ENCODE assay signal across 12 cellular contexts in the genomic region with DNA sequence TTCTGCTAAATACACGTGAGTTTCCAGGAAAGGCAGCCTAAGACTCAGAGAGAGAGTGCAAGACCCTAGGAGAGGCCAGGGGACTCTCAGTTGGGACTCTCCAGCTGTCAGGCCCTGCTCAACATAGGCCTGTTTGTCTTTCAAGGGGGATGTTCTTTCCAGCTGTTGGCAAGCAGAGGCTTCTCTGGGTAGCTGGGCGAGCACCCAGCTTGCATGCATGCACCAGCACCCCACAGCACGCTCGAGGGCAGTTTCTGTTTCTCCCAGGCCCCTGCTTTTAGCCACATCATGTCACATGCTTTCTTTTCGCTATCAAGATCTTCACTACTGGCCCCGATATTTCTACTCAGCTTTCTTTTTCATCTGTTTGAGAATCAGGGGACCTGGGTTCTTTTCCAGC.
DNase-seq lines count a peak whose midpoint lies in the region; ATAC-seq and TF ChIP-seq lines count a peak whose summit lies in the region.
"Had no signal": no experiment of that assay in that cellular context is flagged by ENCODE, and none has a peak within 500 bp of the region (broad histone marks: within the 10 kb centered on the region; RNA-seq: fewer than 3 reads in every experiment).

No MANE protein-coding gene starts in this region.

- no peaks in the 10 kb centered on the region for H3K36me3 Mint-ChIP-seq in natural killer cell
- H3K36me3 Mint-ChIP-seq: CD4-positive, CD25-positive, alpha-beta regulatory T cell had no signal

- no peaks in the 10 kb centered on the region for H3K9me3 Mint-ChIP-seq in natural killer cell

- no peak for TF ChIP-seq CTCF in natural killer cell (IDR thresholded peaks at IDR 0.05)

- H3K27me3 Mint-ChIP-seq in natural killer cell (ENCODE audit: low read depth in 2 of 2) = peaks cover 0 to 12% of the 10 kb centered on the region in 2 donors
- H3K27me3 Mint-ChIP-seq: CD4-positive, CD25-positive, alpha-beta regulatory T cell had no signal

- no peaks in the 10 kb centered on the region for H3K4me1 Mint-ChIP-seq in natural killer cell
- H3K4me1 Mint-ChIP-seq: CD4-positive, CD25-positive, alpha-beta regulatory T cell had no signal

- H3K4me3 Mint-ChIP-seq in natural killer cell = no peak overlapping the region
- H3K4me3 Mint-ChIP-seq: CD4-positive, CD25-positive, alpha-beta regulatory T cell had no signal

- ATAC-seq in GM18861 (IDR thresholded peaks at IDR 0.05; ENCODE audit: unreplicated experiment) (peak; percentile 76), GM21423 (IDR thresholded peaks at IDR 0.05; ENCODE audit: unreplicated experiment) (peak; percentile 48), HG03175 (IDR thresholded peaks at IDR 0.05; ENCODE audit: unreplicated experiment) (peak; percentile 86), natural killer cell (no peak)

- no peak overlapping the region for H3K27ac Mint-ChIP-seq in natural killer cell
- H3K27ac Mint-ChIP-seq: CD4-positive, CD25-positive, alpha-beta regulatory T cell had no signal

- DNase-seq in MV-4-11 (lab: John Stamatoyannopoulos, UW) = no peak
- DNase-seq in SW480 (ENCODE audit: low spot score) = no peak
- DNase-seq in natural killer cell = no peak
- DNase-seq in iPS-NIHi11 (ENCODE audit: low spot score) = no peak
- DNase-seq: activated CD4-positive, alpha-beta T cell treated with anti-CD3 and anti-CD28 coated beads, Interleukin-2, amount 50 U/mL, for 1 hour; CD4-positive, CD25-positive, alpha-beta regulatory T cell; SK-N-SH; stimulated activated CD8-positive, alpha-beta memory T cell treated with anti-CD3 and anti-CD28 coated beads, Interleukin-4, amount 100 ng/mL, for 48 hours had no signal

- peak overlapping the region; percentile 8 for H3K27ac ChIP-seq in layer of hippocampus (ENCODE audit: low read depth, low read length)

- intact Hi-C loops in natural killer cell (cut with micrococcal nuclease) = no loop called here

- no peaks in the 10 kb centered on the region for H3K27me3 ChIP-seq in layer of hippocampus (ENCODE audit: control insufficient read depth, insufficient read depth, low read length)

Comparison
In these comparisons a context has a peak if more than half of its experiments do, and no peak if none do; other contexts are left out.
1. ATAC-seq: peak in GM18861 (single experiment), GM21423 (single experiment) and HG03175 (single experiment); none in natural killer cell (0 of 3).